Comparison of ENCODE assay signal across 9 cellular contexts in the genomic region with DNA sequence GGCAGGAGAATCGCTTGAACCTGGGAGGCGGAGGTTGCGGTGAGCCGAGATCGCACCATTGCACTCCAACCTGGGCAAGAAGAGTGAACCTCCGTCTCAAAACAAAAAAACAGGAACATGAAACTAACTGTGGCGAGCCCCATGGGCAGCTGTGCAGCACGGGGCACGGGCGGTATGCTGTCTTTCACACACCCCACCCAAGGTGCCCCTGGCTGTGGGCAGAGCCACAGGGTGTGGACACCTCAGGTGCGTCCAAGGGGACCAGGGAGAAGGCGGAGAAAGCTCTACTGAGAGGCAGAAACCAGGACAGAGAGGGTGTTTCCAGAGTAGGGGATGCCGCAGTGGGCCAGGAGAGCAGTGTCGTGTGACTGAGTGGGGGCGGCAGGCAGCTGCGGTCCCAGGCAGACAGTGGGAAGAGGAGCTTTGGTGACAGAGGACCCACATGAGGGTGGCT. TPM values are rescaled to one million over a fixed set of nuclear protein-coding genes. Genes with fewer than 3 reads are reported as not detected.
DNase-seq lines count a peak whose midpoint lies in the region; ATAC-seq, FAIRE-seq and TF ChIP-seq lines count a peak whose summit lies in the region.
"Had no signal": no experiment of that assay in that cellular context is flagged by ENCODE, and none has a peak within 500 bp of the region (broad histone marks: within the 10 kb centered on the region; RNA-seq: fewer than 3 reads in every experiment).

No MANE protein-coding gene starts in this region.

- WGBS in pancreas, 2 donors: 92 to 93% methylated on average over 16 of the region's 16 CpGs

- peaks cover 23% of the 10 kb centered on the region for H3K9me3 Mint-ChIP-seq in glutamatergic neuron (ENCODE audit: unreplicated experiment)

- no peak for FAIRE-seq in pancreas (lab: Jason Lieb, UNC)

- no peaks in the 10 kb centered on the region for H3K4me1 ChIP-seq in KMS-11 (ENCODE audit: low read depth, poor library complexity, severe bottlenecking)
- H3K4me1 ChIP-seq in pancreas: peaks cover 0 to 3% (median 0%) of the 10 kb centered on the region in 3 donors
- H3K4me1 ChIP-seq: breast epithelium had no signal

- no peak overlapping the region for H3K9ac ChIP-seq in KMS-11

- intact Hi-C loops in pancreas (cut with DNase I): no loop called here

- H3K27me3 ChIP-seq in KMS-11 (ENCODE audit: insufficient read depth, low read depth) (no peaks in the 10 kb centered on the region), pancreas (no peaks in the 10 kb centered on the region)
- H3K27me3 ChIP-seq: breast epithelium had no signal

- peaks cover 14% of the 10 kb centered on the region for H3K27me3 Mint-ChIP-seq in glutamatergic neuron (ENCODE audit: unreplicated experiment)

- H3K36me3 ChIP-seq in KMS-11 (ENCODE audit: insufficient read depth) (no peaks in the 10 kb centered on the region), pancreas (peaks cover 0 to 8% (median 3%) of the 10 kb centered on the region in 3 donors)
- H3K36me3 ChIP-seq: breast epithelium had no signal

- TF ChIP-seq CTCF in KMS-11 (conservative IDR thresholded peaks at IDR 0.05; ENCODE audit: low read depth, low read length) (no peak), pancreas (IDR thresholded peaks at IDR 0.05) (no peak), glutamatergic neuron (IDR thresholded peaks at IDR 0.05; ENCODE audit: partially characterized antibody, unreplicated experiment) (no peak), omental fat pad (IDR thresholded peaks at IDR 0.05) (no peak)

- peaks cover 19% of the 10 kb centered on the region for H3K36me3 Mint-ChIP-seq in glutamatergic neuron (ENCODE audit: unreplicated experiment)

- no peaks in the 10 kb centered on the region for H3K9me3 ChIP-seq in pancreas
- H3K9me3 ChIP-seq: breast epithelium had no signal

- no peaks in the 10 kb centered on the region for H4K20me1 ChIP-seq in KMS-11 (ENCODE audit: insufficient read depth)

- no peak overlapping the region for H3K4me3 Mint-ChIP-seq in glutamatergic neuron (ENCODE audit: unreplicated experiment)

- H3K27ac Mint-ChIP-seq in glutamatergic neuron (ENCODE audit: unreplicated experiment): no peak overlapping the region

- H3K79me2 ChIP-seq in KMS-11 (ENCODE audit: insufficient read depth, low read depth): no peaks in the 10 kb centered on the region

- H3K27ac ChIP-seq in KMS-11 (peak overlapping the region; percentile 62), pancreas (peak overlapping the region in 1 of 4 donors; percentile 47)
- H3K27ac ChIP-seq: breast epithelium had no signal

- H3K4me1 Mint-ChIP-seq in glutamatergic neuron (ENCODE audit: low read depth, unreplicated experiment): peaks cover 18% of the 10 kb centered on the region

- peak overlapping the region; percentile 39; the same call in 1 of the 2 replicates for H3K4me2 ChIP-seq in KMS-11

- no peak overlapping the region for H3K4me3 ChIP-seq in KMS-11 (IDR thresholded peaks at IDR 0.05; ENCODE audit: insufficient read depth, low read depth, low read length)
- no peak overlapping the region for H3K4me3 ChIP-seq in pancreas
- H3K4me3 ChIP-seq: breast epithelium had no signal

- no peak overlapping the region for H2AFZ ChIP-seq in KMS-11 (ENCODE audit: low read depth)

- DNase-seq in pancreas: no peak
- no peak for DNase-seq in glutamatergic neuron
- DNase-seq in DMS79 (lab: John Stamatoyannopoulos, UW): no peak
- DNase-seq in superior temporal gyrus (ENCODE audit: extremely low spot score): no peak
- DNase-seq in omental fat pad (ENCODE audit: low spot score): no peak

- ATAC-seq in GM18870 (IDR thresholded peaks at IDR 0.05; ENCODE audit: unreplicated experiment): peak; percentile 81
- ATAC-seq in GM21786 (IDR thresholded peaks at IDR 0.05; ENCODE audit: unreplicated experiment): peak; percentile 85
- ATAC-seq in pancreas: peak in 3 of 4 donors; percentile 5 to 44 (median 36)
- ATAC-seq in omental fat pad (ENCODE audit: low FRiP score): no peak

RNA-seq across cellular contexts. Expression of a gene that starts 29.8 kb away (rescaled TPM):
- total RNA-seq in pancreas (10 to 100 TPM; 18.2 to 38.8 (median 22.6) TPM), glutamatergic neuron (ENCODE audit: unreplicated experiment) (102 TPM), omental fat pad (100 to 1,000 TPM in 1 of 4 donors, 10 to 100 TPM in 3; 40.0 to 398 (median 65.2) TPM)
- 10 to 100 TPM; 92.3 to 98.7 TPM for polyA plus RNA-seq in pancreas

RNA-seq across cellular contexts. Expression of a gene that starts 37.4 kb away (rescaled TPM):
- total RNA-seq in pancreas: 1 to 10 TPM; 4.0 to 7.7 (median 6.0) TPM
- 1 to 10 TPM; 4.6 to 5.3 TPM for polyA plus RNA-seq in pancreas
- total RNA-seq in glutamatergic neuron (ENCODE audit: unreplicated experiment): 19.1 TPM
- 10 to 100 TPM; 14.9 to 56.6 (median 20.8) TPM for total RNA-seq in omental fat pad
